In genomic region chr5:35863159-35863558, GRCh38 we compare ENCODE assay signal across 15 cellular contexts. TPM values are rescaled to one million over a fixed set of nuclear protein-coding genes. Genes with fewer than 3 reads are reported as not detected.
DNase-seq lines count a peak whose midpoint lies in the region; ATAC-seq and TF ChIP-seq lines count a peak whose summit lies in the region.
"Had no signal": no experiment of that assay in that cellular context is flagged by ENCODE, and none has a peak within 500 bp of the region (broad histone marks: within the 10 kb centered on the region; RNA-seq: fewer than 3 reads in every experiment).

No MANE protein-coding gene starts in this region.

- no peak for TF ChIP-seq CTCF in DND-41 (IDR thresholded peaks at IDR 0.05; ENCODE audit: borderline replicate concordance, extremely low read depth, low read length, poor library complexity, severe bottlenecking)
- TF ChIP-seq CTCF in OCI-LY1 (IDR thresholded peaks at IDR 0.05; ENCODE audit: low read length), result no peak
- TF ChIP-seq CTCF in osteoblast (IDR thresholded peaks at IDR 0.05; ENCODE audit: extremely low read depth, low read depth, low read length), result no peak
- TF ChIP-seq CTCF in testis (IDR thresholded peaks at IDR 0.05), result no peak
- no peak for TF ChIP-seq CTCF in chondrocyte (IDR thresholded peaks at IDR 0.05)

- peaks cover 83% of the 10 kb centered on the region for H3K4me1 ChIP-seq in DND-41 (ENCODE audit: insufficient read depth, low read length)
- peaks cover 62% of the 10 kb centered on the region for H3K4me1 ChIP-seq in OCI-LY1 (ENCODE audit: insufficient read depth, low read length, severe bottlenecking)
- peaks cover 42% of the 10 kb centered on the region for H3K4me1 ChIP-seq in osteoblast (ENCODE audit: insufficient read depth, low read length)
- H3K4me1 ChIP-seq in testis, result peaks cover 3% of the 10 kb centered on the region
- H3K4me1 ChIP-seq: suprapubic skin had no signal

- H3K4me3 Mint-ChIP-seq in effector memory CD8-positive, alpha-beta T cell, result peak overlapping the region; percentile 74 to 76
- no peak overlapping the region for H3K4me3 Mint-ChIP-seq in chondrocyte (ENCODE audit: unreplicated experiment)

- peak overlapping the region; percentile 98 to 100 for H3K27ac Mint-ChIP-seq in effector memory CD8-positive, alpha-beta T cell
- H3K27ac Mint-ChIP-seq in chondrocyte (ENCODE audit: unreplicated experiment), result no peak overlapping the region
- H3K27ac Mint-ChIP-seq: progenitor cell of endocrine pancreas had no signal

- 84 to 85% methylated on average over 3 of the region's 3 CpGs for WGBS in testis, 2 donors

- H3K4me2 ChIP-seq in DND-41 (ENCODE audit: insufficient read depth, low read length), result peak overlapping the region; percentile 65
- 0 out of 2 replicates have a peak overlapping the region, but pooled peaks have one; percentile 12 for H3K4me2 ChIP-seq in OCI-LY1 (ENCODE audit: low read length)
- H3K4me2 ChIP-seq in osteoblast (ENCODE audit: insufficient read depth, low read length), result no peak overlapping the region
- H3K4me2 ChIP-seq: hepatocyte had no signal

- H3K36me3 Mint-ChIP-seq in effector memory CD8-positive, alpha-beta T cell (ENCODE audit: insufficient read depth), result peaks cover 100% of the 10 kb centered on the region
- H3K36me3 Mint-ChIP-seq in chondrocyte (ENCODE audit: low read depth), result peaks cover 2% of the 10 kb centered on the region

- H3K27ac ChIP-seq in DND-41 (ENCODE audit: low read length), result peak overlapping the region; percentile 99
- H3K27ac ChIP-seq in OCI-LY1 (ENCODE audit: low read depth, low read length, poor library complexity, severe bottlenecking), result peak overlapping the region; percentile 23
- no peak overlapping the region for H3K27ac ChIP-seq in osteoblast (ENCODE audit: low read depth, low read length)
- H3K27ac ChIP-seq in testis, result no peak overlapping the region
- H3K27ac ChIP-seq: hepatocyte, suprapubic skin had no signal

- H3K9me3 ChIP-seq in DND-41 (ENCODE audit: insufficient read depth, low read length, severe bottlenecking), result no peaks in the 10 kb centered on the region
- H3K9me3 ChIP-seq in OCI-LY1 (ENCODE audit: low read length), result no peaks in the 10 kb centered on the region
- no peaks in the 10 kb centered on the region for H3K9me3 ChIP-seq in osteoblast (ENCODE audit: low read depth, low read length)
- no peaks in the 10 kb centered on the region for H3K9me3 ChIP-seq in testis
- H3K9me3 ChIP-seq: suprapubic skin had no signal

- peaks cover 55 to 58% of the 10 kb centered on the region in 2 donors for H3K4me1 Mint-ChIP-seq in effector memory CD8-positive, alpha-beta T cell (ENCODE audit: low read depth in 2 of 2)
- peaks cover 42% of the 10 kb centered on the region for H3K4me1 Mint-ChIP-seq in chondrocyte (ENCODE audit: low read depth)

- no peaks in the 10 kb centered on the region for H3K9me2 ChIP-seq in OCI-LY1 (ENCODE audit: low read depth, low read length)

- peaks cover 0 to 2% of the 10 kb centered on the region in 2 donors for H3K9me3 Mint-ChIP-seq in effector memory CD8-positive, alpha-beta T cell
- H3K9me3 Mint-ChIP-seq in chondrocyte (ENCODE audit: low read depth), result peaks cover 12% of the 10 kb centered on the region

- intact Hi-C loops in testis (cut with DNase I; ENCODE audit: low total_unique reads), result no loop called here

- H3F3A ChIP-seq in OCI-LY1 (ENCODE audit: insufficient read depth, low read length), result no peaks in the 10 kb centered on the region

- DNase-seq in DND-41 (peak; percentile 38), osteoblast (ENCODE audit: insufficient read length, low spot score, missing footprints) (no peak), testis (no peak), chondrocyte (ENCODE audit: low spot score) (no peak), GM19238 (ENCODE audit: insufficient read length, low spot score) (no peak)
- DNase-seq in effector memory CD8-positive, alpha-beta T cell, result no peak
- DNase-seq: activated effector memory CD4-positive, alpha-beta T cell treated with anti-CD3 and anti-CD28 coated beads, Interleukin-2, amount 50 U/mL, for 16 hours; mammary epithelial cell; NCI-H526; stimulated activated CD4-positive, alpha-beta T cell treated with anti-CD3 and anti-CD28 coated beads, Interleukin-4, amount 100 ng/mL, for 4 hours had no signal

- H3K9ac ChIP-seq in DND-41 (ENCODE audit: low read depth, low read length) (peak overlapping the region; percentile 70), OCI-LY1 (ENCODE audit: low read length) (no peak overlapping the region)

- H3K27me3 ChIP-seq in DND-41 (ENCODE audit: insufficient read depth, low read length, poor library complexity) (no peaks in the 10 kb centered on the region), OCI-LY1 (ENCODE audit: insufficient read depth, low read length) (no peaks in the 10 kb centered on the region), osteoblast (ENCODE audit: insufficient read depth, low read length) (no peaks in the 10 kb centered on the region), testis (no peaks in the 10 kb centered on the region)
- H3K27me3 ChIP-seq: hepatocyte, suprapubic skin had no signal

- H4K20me1 ChIP-seq in DND-41 (ENCODE audit: insufficient read depth, low read length) (peaks cover 2% of the 10 kb centered on the region; the same call in 1 of the 2 replicates), OCI-LY1 (ENCODE audit: insufficient read depth, low read length) (no peaks in the 10 kb centered on the region), osteoblast (ENCODE audit: insufficient read depth, low read length) (no peaks in the 10 kb centered on the region)

- peak; percentile 21; the same call in 2 of the 3 replicates for ATAC-seq in DND-41 (ENCODE audit: insufficient read depth, low read depth)
- peak; percentile 46 for ATAC-seq in GM21576 (IDR thresholded peaks at IDR 0.05; ENCODE audit: unreplicated experiment)
- ATAC-seq in effector memory CD8-positive, alpha-beta T cell (replicated peaks), result peak; percentile 18

- H3K27me3 Mint-ChIP-seq in effector memory CD8-positive, alpha-beta T cell, result no peaks in the 10 kb centered on the region
- no peaks in the 10 kb centered on the region for H3K27me3 Mint-ChIP-seq in chondrocyte (ENCODE audit: low read depth)
- H3K27me3 Mint-ChIP-seq: progenitor cell of endocrine pancreas had no signal

- H3K36me3 ChIP-seq in DND-41 (ENCODE audit: insufficient read depth, low read length) (peaks cover 97% of the 10 kb centered on the region), OCI-LY1 (ENCODE audit: insufficient read depth, low read length) (peaks cover 94% of the 10 kb centered on the region), osteoblast (ENCODE audit: insufficient read depth, low read length) (peaks cover 20% of the 10 kb centered on the region), testis (ENCODE audit: low read depth, missing control alignments) (no peaks in the 10 kb centered on the region)
- H3K36me3 ChIP-seq: suprapubic skin had no signal

- peaks cover 100% of the 10 kb centered on the region for H3K79me2 ChIP-seq in DND-41 (ENCODE audit: insufficient read depth, low read length)
- peaks cover 66% of the 10 kb centered on the region for H3K79me2 ChIP-seq in OCI-LY1 (ENCODE audit: insufficient read depth, low read length)
- peaks cover 7% of the 10 kb centered on the region for H3K79me2 ChIP-seq in osteoblast (ENCODE audit: insufficient read depth, low read length)
- H3K79me2 ChIP-seq: hepatocyte had no signal

- H3K4me3 ChIP-seq in DND-41 (ENCODE audit: low read depth in 1 of 2, low read length in 2 of 2) (peak overlapping the region; percentile 14 to 73; a peak in 3 of 4 replicates), OCI-LY1 (ENCODE audit: low read depth, low read length, poor library complexity, severe bottlenecking) (no peak overlapping the region), osteoblast (ENCODE audit: insufficient read depth, low read length) (no peak overlapping the region), testis (no peak overlapping the region)
- H3K4me3 ChIP-seq: hepatocyte, suprapubic skin had no signal

- no peak overlapping the region for H2AFZ ChIP-seq in DND-41 (ENCODE audit: low read depth, low read length)
- no peak overlapping the region for H2AFZ ChIP-seq in OCI-LY1 (ENCODE audit: low read length)
- no peak overlapping the region for H2AFZ ChIP-seq in osteoblast (ENCODE audit: low read length)
- H2AFZ ChIP-seq: hepatocyte had no signal

- no peak for TF ChIP-seq POLR2A in testis (IDR thresholded peaks at IDR 0.05)

RNA-seq across cellular contexts. Expression of gene IL7R, which starts 6.5 kb away (rescaled TPM):
- total RNA-seq in osteoblast, result 2.2 and 2.7 TPM in 2 replicates
- total RNA-seq in testis, result 10 to 100 TPM in 1 of 2 donors, 1 to 10 TPM in 1; 7.6 to 17.5 TPM
- polyA plus RNA-seq in testis (ENCODE audit: insufficient read depth, low read depth, low replicate concordance), result 12.1 TPM
- 0.36 to 0.56 TPM (median 0.50 TPM) in 3 replicates for total RNA-seq in chondrocyte
- total RNA-seq: progenitor cell of endocrine pancreas had no signal

Comparison
In these comparisons a context has a peak if more than half of its experiments do, and no peak if none do; other contexts are left out.
1. H3K27ac ChIP-seq: peak in DND-41 (single experiment) and OCI-LY1 (single experiment); none in osteoblast (single experiment) and testis (0 of 2).
2. H3K4me3 ChIP-seq: peak in DND-41 (2 of 2); none in OCI-LY1 (single experiment), osteoblast (single experiment) and testis (0 of 2).
3. Peak in every context shown above with its lines, with median percentiles within 50 percentile points of each other: ATAC-seq.